ENCODE assay signal across 4 cellular contexts in genomic region chr15:30730633-30731032, GRCh38.
A peak's percentile ranks its signal among the peaks of the same experiment; 100 is the strongest.
DNase-seq lines count a peak whose midpoint lies in the region; ATAC-seq and TF ChIP-seq lines count a peak whose summit lies in the region.
"Not testable (repeated sequence)": the region's sequence is repeated elsewhere in the genome, so short reads cannot be mapped to it uniquely, and the experiment has no call there.

No MANE protein-coding gene starts in this region.

- not testable (repeated sequence) for H3K4me1 ChIP-seq in left ventricle myocardium inferior

- intact Hi-C loops in Right ventricle myocardium inferior (cut with DNase I); left ventricle myocardium inferior (cut with micrococcal nuclease); left ventricle myocardium superior (cut with micrococcal nuclease): not testable (repeated sequence)

- not testable (repeated sequence) for H3K9me3 ChIP-seq in left ventricle myocardium inferior (replicated peaks)

- ATAC-seq in Right ventricle myocardium inferior = peak; percentile 50
- ATAC-seq in left ventricle myocardium superior = peak; percentile 29

- not testable (repeated sequence) for H3K27me3 Mint-ChIP-seq in endothelial cell (ENCODE audit: unreplicated experiment)

- not testable (repeated sequence) for H3K4me1 Mint-ChIP-seq in endothelial cell (ENCODE audit: unreplicated experiment)

- not testable (repeated sequence) for DNase-seq in endothelial cell (ENCODE audit: low spot score); Right ventricle myocardium inferior (ENCODE audit: missing footprints); left ventricle myocardium inferior; left ventricle myocardium superior

- not testable (repeated sequence) for H3K27ac Mint-ChIP-seq in endothelial cell (ENCODE audit: unreplicated experiment)

- H3K4me3 ChIP-seq in left ventricle myocardium inferior = not testable (repeated sequence)

- H3K9me3 Mint-ChIP-seq in endothelial cell (ENCODE audit: unreplicated experiment) = not testable (repeated sequence)

- not testable (repeated sequence) for H3K36me3 ChIP-seq in left ventricle myocardium inferior

- peak overlapping the region; percentile 25 for H3K4me3 Mint-ChIP-seq in endothelial cell (ENCODE audit: unreplicated experiment)

- peak overlapping the region; percentile 44 for H3K27ac ChIP-seq in left ventricle myocardium inferior (replicated peaks)

- TF ChIP-seq CTCF in endothelial cell (IDR thresholded peaks at IDR 0.05; ENCODE audit: unreplicated experiment); left ventricle myocardium inferior (IDR thresholded peaks at IDR 0.05; ENCODE audit: borderline replicate concordance): not testable (repeated sequence)

- H3K27me3 ChIP-seq in left ventricle myocardium inferior (ENCODE audit: low read depth) = not testable (repeated sequence)

- peaks cover 13% of the 10 kb centered on the region for H3K36me3 Mint-ChIP-seq in endothelial cell (ENCODE audit: low read depth, unreplicated experiment)
